29 cellular contexts compared by ENCODE assay signal in genomic region chr12:26896913-26897312, GRCh38.
"Had no signal": no experiment of that assay in that cellular context is flagged by ENCODE, and none has a peak within 500 bp of the region (broad histone marks: within the 10 kb centered on the region; RNA-seq: fewer than 3 reads in every experiment).

No MANE protein-coding gene starts in this region.

- H3K4me1 Mint-ChIP-seq: endodermal cell, memory B cell, natural killer cell, neural crest cell had no signal

- DNase-seq: colonic mucosa; effector CD8-positive, alpha-beta T cell; endodermal cell; foreskin keratinocyte; heart left ventricle; kidney; natural killer cell; pancreas; right lobe of liver; stimulated activated CD4-positive, alpha-beta T cell treated with anti-CD3 and anti-CD28 coated beads, Interleukin-12 subunit alpha, Interleukin-12 subunit beta, amount 100 ng/mL, for 4 hours; stimulated activated CD4-positive, alpha-beta T cell treated with anti-CD3 and anti-CD28 coated beads, Interleukin-1b, Interleukin-23, amount 100 ng/mL, for 48 hours; stimulated activated CD4-positive, alpha-beta T cell treated with anti-CD3 and anti-CD28 coated beads, Interleukin-4, amount 100 ng/mL, for 1 hour; stimulated activated CD8-positive, alpha-beta memory T cell treated with anti-CD3 and anti-CD28 coated beads, Interleukin-4, amount 100 ng/mL, for 48 hours; stimulated activated naive CD4-positive, alpha-beta T cell treated with Interleukin-2 at 50 U/mL for 16 hours; transverse colon; upper lobe of right lung had no signal

- H3K4me3 Mint-ChIP-seq: dendritic cell treated with granulocyte-macrophage colony-stimulating factor and Interleukin-4, amounts not matched to agents 40 ng/mL and 50 ng/mL, for 4 days; endodermal cell; memory B cell; natural killer cell; neural crest cell had no signal

- H2AFZ ChIP-seq: hepatocyte had no signal

- H3K27me3 ChIP-seq: colonic mucosa, esophagus muscularis mucosa, foreskin keratinocyte, gastroesophageal sphincter, heart left ventricle, hepatocyte, neutrophil, pancreas, right lobe of liver, suprapubic skin, transverse colon, upper lobe of right lung, vagina had no signal

- H3K4me2 ChIP-seq: hepatocyte, smooth muscle cell had no signal

- ATAC-seq: foreskin keratinocyte, gastroesophageal sphincter, heart left ventricle, left lobe of liver, natural killer cell, pancreas, right lobe of liver, upper lobe of right lung had no signal

- H3K27ac ChIP-seq: colonic mucosa, esophagus muscularis mucosa, foreskin keratinocyte, gastroesophageal sphincter, heart left ventricle, hepatocyte, neutrophil, pancreas, right lobe of liver, suprapubic skin, transverse colon, upper lobe of right lung, vagina had no signal

- H3K27ac Mint-ChIP-seq: dendritic cell treated with granulocyte-macrophage colony-stimulating factor and Interleukin-4, amounts not matched to agents 40 ng/mL and 50 ng/mL, for 4 days; endodermal cell; memory B cell had no signal

- H3K9me3 ChIP-seq: colonic mucosa, esophagus muscularis mucosa, gastroesophageal sphincter, heart left ventricle, neutrophil, pancreas, right lobe of liver, suprapubic skin, transverse colon, upper lobe of right lung, vagina had no signal

- H3K4me3 ChIP-seq: colonic mucosa, esophagus muscularis mucosa, gastroesophageal sphincter, heart left ventricle, hepatocyte, lung, pancreas, right lobe of liver, smooth muscle cell, suprapubic skin, transverse colon, upper lobe of right lung, vagina had no signal

- H3K4me1 ChIP-seq: colonic mucosa, esophagus muscularis mucosa, foreskin keratinocyte, gastroesophageal sphincter, heart left ventricle, pancreas, right lobe of liver, suprapubic skin, transverse colon, upper lobe of right lung, vagina had no signal

- H3K36me3 ChIP-seq: colonic mucosa, neutrophil, pancreas, right lobe of liver, vagina had no signal

- H3K27me3 Mint-ChIP-seq: dendritic cell treated with granulocyte-macrophage colony-stimulating factor and Interleukin-4, amounts not matched to agents 40 ng/mL and 50 ng/mL, for 4 days; memory B cell; progenitor cell of endocrine pancreas had no signal

- H3K79me2 ChIP-seq: hepatocyte had no signal

- FAIRE-seq: kidney, pancreas had no signal

- H3K9me3 Mint-ChIP-seq: dendritic cell treated with granulocyte-macrophage colony-stimulating factor and Interleukin-4, amounts not matched to agents 40 ng/mL and 50 ng/mL, for 4 days; endodermal cell; natural killer cell had no signal
